20 cellular contexts compared by ENCODE assay signal in genomic region chr10:73232887-73233286, GRCh38. TPM values are rescaled to one million over a fixed set of nuclear protein-coding genes. Genes with fewer than 3 reads are reported as not detected.
A peak's percentile ranks its signal among the peaks of the same experiment; 100 is the strongest.
DNase-seq lines count a peak whose midpoint lies in the region; ATAC-seq, FAIRE-seq and TF ChIP-seq lines count a peak whose summit lies in the region.
"Had no signal": no experiment of that assay in that cellular context is flagged by ENCODE, and none has a peak within 500 bp of the region (broad histone marks: within the 10 kb centered on the region; RNA-seq: fewer than 3 reads in every experiment).

No MANE protein-coding gene starts in this region.

- TF ChIP-seq CTCF in AG04450 (IDR thresholded peaks at IDR 0.05; ENCODE audit: low read depth, low read length) (peak; percentile 22), epithelial cell of proximal tubule (conservative IDR thresholded peaks at IDR 0.05; ENCODE audit: low read depth, low read length) (peak; percentile 24)

- no peak for FAIRE-seq in GM12892 (lab: Jason Lieb, UNC)
- FAIRE-seq: GM18507 had no signal

- no peak overlapping the region for H3K27ac ChIP-seq in AG04450 (ENCODE audit: low read depth, low read length)
- H3K27ac ChIP-seq: coronary artery, parathyroid adenoma, SJSA1 had no signal

- POLR2A ChIA-PET in AG04450 (lab: Yijun Ruan, JAX): no interaction called here

- TF ChIP-seq POLR2A in GM12892 (IDR thresholded peaks at IDR 0.05; ENCODE audit: low read depth, low read length): no peak

- no peaks in the 10 kb centered on the region for H3K27me3 ChIP-seq in AG04450 (ENCODE audit: control insufficient read depth, insufficient read depth, low read length)
- H3K27me3 ChIP-seq: gastrocnemius medialis, SJSA1 had no signal

- H3K4me3 ChIP-seq in AG04450 (ENCODE audit: low read depth, low read length): no peak overlapping the region
- H3K4me3 ChIP-seq in epithelial cell of proximal tubule (ENCODE audit: low read depth, low read length): no peak overlapping the region
- H3K4me3 ChIP-seq: coronary artery, gastrocnemius medialis, SJSA1 had no signal

- no peaks in the 10 kb centered on the region for H3K9me3 ChIP-seq in AG04450 (ENCODE audit: control insufficient read depth, insufficient read depth, low read length)
- H3K9me3 ChIP-seq: gastrocnemius medialis, SJSA1 had no signal

- CTCF ChIA-PET in AG04450 (lab: Charles Lee): no interaction called here

- ATAC-seq in GM21723 (IDR thresholded peaks at IDR 0.05; ENCODE audit: unreplicated experiment) (no peak), GM18873 (IDR thresholded peaks at IDR 0.05; ENCODE audit: low FRiP score, unreplicated experiment) (no peak)
- ATAC-seq: gastrocnemius medialis had no signal

- DNase-seq in AG04450 (ENCODE audit: low read depth, low spot score) (no peak), GDM1 (lab: John Stamatoyannopoulos, UW) (peak; percentile 5), SK-MEL-5 (ENCODE audit: low read depth, low spot score) (peak; percentile 80), epithelial cell of proximal tubule (ENCODE audit: low read depth) (no peak), GM12892 (ENCODE audit: insufficient read length) (no peak), SKM-1 treated with dmso at 0.1 percent for 144 hours (lab: John Stamatoyannopoulos, UW; ENCODE audit: unreplicated experiment) (no peak)
- DNase-seq: activated CD4-positive, alpha-beta T cell treated with anti-CD3 and anti-CD28 coated beads, Interleukin-2, amount 50 U/mL, for 48 hours; activated naive CD4-positive, alpha-beta T cell treated with anti-CD3 and anti-CD28 coated beads, Interleukin-2, amount 50 U/mL, for 16 hours; COR-L47; gastrocnemius medialis; NCI-H1092; NCI-H748 treated with DMSO at 0.1 percent for 48 hours; stimulated activated CD4-positive, alpha-beta T cell treated with anti-CD3 and anti-CD28 coated beads, Interleukin-2, amount 100 ng/mL, for 48 hours; stimulated activated naive CD4-positive, alpha-beta T cell treated with Interleukin-2 at 50 U/mL for 16 hours had no signal

- in situ Hi-C loops in SK-MEL-5 (cut with HindIII; ENCODE audit: low pct_unique_long_range_greater_than_20kb, low sequenced_read_pairs): no loop called here

RNA-seq across cellular contexts. Expression of gene DNAJC9, which starts 14.2 kb away (rescaled TPM):
- polyA plus RNA-seq in AG04450 (2011; rRNA removed): 13.1 and 18.7 TPM in 2 replicates
- polyA minus RNA-seq in AG04450 (2011; rRNA and poly(A)+ RNA removed): 9.3 and 10.3 TPM in 2 replicates
- 24.1 and 27.1 TPM in 2 replicates for total RNA-seq in SK-MEL-5 (2014; rRNA removed; shearing (Covaris generic))
- polyA plus RNA-seq in SK-MEL-5 (2015; cell fraction: cytosol; rRNA removed): 19.9 and 23.9 TPM in 2 replicates
- 26.6 and 30.4 TPM in 2 replicates for polyA plus RNA-seq in SK-MEL-5 (2015; cell fraction: nucleus; rRNA removed)
- total RNA-seq in epithelial cell of proximal tubule: 69.0 and 96.4 TPM in 2 replicates
- polyA plus RNA-seq in GM12892 (2012; ENCODE audit: missing spikeins): 27.6 TPM

RNA-seq across cellular contexts. Expression of gene MRPS16, which starts 19.6 kb away (rescaled TPM):
- polyA plus RNA-seq in AG04450 (2011; rRNA removed): 67.7 and 77.8 TPM in 2 replicates
- polyA minus RNA-seq in AG04450 (2011; rRNA and poly(A)+ RNA removed): 75.9 and 88.8 TPM in 2 replicates
- 87.7 and 96.3 TPM in 2 replicates for total RNA-seq in SK-MEL-5 (2014; rRNA removed; shearing (Covaris generic))
- polyA plus RNA-seq in SK-MEL-5 (2015; cell fraction: cytosol; rRNA removed): 91.5 and 94.1 TPM in 2 replicates
- 42.3 and 42.6 TPM in 2 replicates for polyA plus RNA-seq in SK-MEL-5 (2015; cell fraction: nucleus; rRNA removed)
- total RNA-seq in epithelial cell of proximal tubule: 51.1 and 86.9 TPM in 2 replicates
- polyA plus RNA-seq in GM12892 (2012; ENCODE audit: missing spikeins): 72.6 TPM

Comparison
In these comparisons a context has a peak if more than half of its experiments do, and no peak if none do; other contexts are left out.
1. DNase-seq: peak in GDM1 (single experiment) and SK-MEL-5 (single experiment); none in AG04450 (single experiment), epithelial cell of proximal tubule (single experiment), GM12892 (single experiment) and SKM-1 treated with dmso at 0.1 percent for 144 hours (single experiment).